In genomic region chr3:131474115-131474514, GRCh38 we compare ENCODE assay signal across 34 cellular contexts.
"Had no signal": no experiment of that assay in that cellular context is flagged by ENCODE, and none has a peak within 500 bp of the region (broad histone marks: within the 10 kb centered on the region; RNA-seq: fewer than 3 reads in every experiment).

No MANE protein-coding gene starts in this region.

- H3K27ac Mint-ChIP-seq: activated B cell treated with CpG ODN at 0.5 μM for 24 hours; activated CD4-positive, alpha-beta memory T cell treated with anti-CD3 and anti-CD28 coated beads for 36 hours; activated naive CD8-positive, alpha-beta T cell treated with anti-CD3 and anti-CD28 coated beads, Interleukin-2, amount 10 ng/mL, durations not matched to agents 7 days and 5 days; activated T-cell treated with anti-CD3 and anti-CD28 coated beads, Interleukin-2, amount 50 U/mL, for 72 hours; activated T-helper 2 cell treated with anti-CD3 and anti-CD28 coated beads, Interferon-gamma antibody, Interleukin-2, Interleukin-4, amounts not matched to agents 10 μg/mL and 5 μg/mL and 100 μg/mL, durations not matched to agents 14 hours and 24 hours and 36 hours; T-helper 1 cell treated with Interleukin-12 subunit alpha and Interleukin-12 subunit beta and Interleukin-4 antibody, amounts not matched to agents 30 μg/mL and 1 μg/mL, for 36 hours had no signal

- H3K27me3 Mint-ChIP-seq: activated B cell treated with CpG ODN at 0.5 μM for 24 hours; activated CD4-positive, alpha-beta memory T cell treated with anti-CD3 and anti-CD28 coated beads for 36 hours; activated naive CD4-positive, alpha-beta T cell treated with anti-CD3 and anti-CD28 coated beads, Interleukin-2, amount 50 U/mL, for 24 hours; activated naive CD8-positive, alpha-beta T cell treated with anti-CD3 and anti-CD28 coated beads, Interleukin-2, amount 10 ng/mL, durations not matched to agents 7 days and 5 days had no signal

- DNase-seq: activated B cell treated with CpG ODN at 0.5 μM for 24 hours; activated CD4-positive, alpha-beta memory T cell treated with anti-CD3 and anti-CD28 coated beads for 36 hours; activated CD4-positive, alpha-beta T cell treated with anti-CD3 and anti-CD28 coated beads for 4 hours; activated CD4-positive, alpha-beta T cell treated with anti-CD3 and anti-CD28 coated beads, Interleukin-2, amount 50 U/mL, for 1 hour; activated CD4-positive, CD25-positive, alpha-beta regulatory T cell treated with anti-CD3 and anti-CD28 coated beads, Interleukin-2, amount 50 U/mL, for 72 hours; activated CD8-positive, alpha-beta memory T cell treated with anti-CD3 and anti-CD28 coated beads, Interleukin-2, amount 50 U/mL, for 4 hours; activated gamma-delta T cell; activated naive CD4-positive, alpha-beta T cell treated with Interleukin-2 at 50 U/mL for 16 hours; activated naive CD8-positive, alpha-beta T cell treated with anti-CD3 and anti-CD28 coated beads, Interleukin-2, amount 10 ng/mL, durations not matched to agents 7 days and 5 days; activated T-cell treated with anti-CD3 and anti-CD28 coated beads for 4 hours; activated T-cell treated with anti-CD3 and anti-CD28 coated beads, Interleukin-2, amount 50 U/mL, for 72 hours; brain microvascular endothelial cell; central memory CD4-positive, alpha-beta T cell; Karpas-422; KBM-7; MM.1S; MV-4-11; NCI-H1092; NCI-H1436 treated with DMSO at 0.1 percent for 48 hours; NCI-H187; NCI-H2029 treated with DMSO at 0.1 percent for 48 hours; NCI-H2107; NCI-H2171; NCI-H510A; NCI-H748 treated with DMSO at 0.1 percent for 48 hours; NK-92 treated with Interleukin-12 subunit alpha and Interleukin-12 subunit beta, amount 100 ng/mL, for 24 hours; PC-9; SIG-M5 had no signal

- H3K4me3 ChIP-seq: PC-9 had no signal

- H2AFZ ChIP-seq: PC-9 had no signal

- H3K4me2 ChIP-seq: PC-9 had no signal

- H3K27ac ChIP-seq: brain microvascular endothelial cell, PC-9, RWPE1, VCaP had no signal

- H3K4me3 Mint-ChIP-seq: activated B cell treated with CpG ODN at 0.5 μM for 24 hours; activated CD4-positive, alpha-beta memory T cell treated with anti-CD3 and anti-CD28 coated beads for 36 hours; activated naive CD8-positive, alpha-beta T cell treated with anti-CD3 and anti-CD28 coated beads, Interleukin-2, amount 10 ng/mL, durations not matched to agents 7 days and 5 days; activated T-cell treated with anti-CD3 and anti-CD28 coated beads, Interleukin-2, amount 50 U/mL, for 72 hours; T-helper 1 cell treated with Interleukin-12 subunit alpha and Interleukin-12 subunit beta and Interleukin-4 antibody, amounts not matched to agents 30 μg/mL and 1 μg/mL, for 36 hours had no signal

- H3K27me3 ChIP-seq: brain microvascular endothelial cell had no signal

- ATAC-seq: activated T-cell treated with anti-CD3 and anti-CD28 coated beads, Interleukin-2, amount 50 U/mL, for 72 hours; Right ventricle myocardium inferior had no signal

- H3K9me3 Mint-ChIP-seq: activated B cell treated with CpG ODN at 0.5 μM for 24 hours; activated CD4-positive, alpha-beta memory T cell treated with anti-CD3 and anti-CD28 coated beads for 36 hours; activated naive CD4-positive, alpha-beta T cell treated with anti-CD3 and anti-CD28 coated beads, Interleukin-2, amount 50 U/mL, for 24 hours; activated naive CD8-positive, alpha-beta T cell treated with anti-CD3 and anti-CD28 coated beads, Interleukin-2, amount 10 ng/mL, durations not matched to agents 7 days and 5 days; activated T-cell treated with anti-CD3 and anti-CD28 coated beads, Interleukin-2, amount 50 U/mL, for 72 hours; activated T-helper 2 cell treated with anti-CD3 and anti-CD28 coated beads, Interferon-gamma antibody, Interleukin-2, Interleukin-4, amounts not matched to agents 10 μg/mL and 5 μg/mL and 100 μg/mL, durations not matched to agents 14 hours and 24 hours and 36 hours; T-helper 1 cell treated with Interleukin-12 subunit alpha and Interleukin-12 subunit beta and Interleukin-4 antibody, amounts not matched to agents 30 μg/mL and 1 μg/mL, for 36 hours had no signal
